Comparison of ENCODE assay signal across 9 cellular contexts in the genomic region with DNA sequence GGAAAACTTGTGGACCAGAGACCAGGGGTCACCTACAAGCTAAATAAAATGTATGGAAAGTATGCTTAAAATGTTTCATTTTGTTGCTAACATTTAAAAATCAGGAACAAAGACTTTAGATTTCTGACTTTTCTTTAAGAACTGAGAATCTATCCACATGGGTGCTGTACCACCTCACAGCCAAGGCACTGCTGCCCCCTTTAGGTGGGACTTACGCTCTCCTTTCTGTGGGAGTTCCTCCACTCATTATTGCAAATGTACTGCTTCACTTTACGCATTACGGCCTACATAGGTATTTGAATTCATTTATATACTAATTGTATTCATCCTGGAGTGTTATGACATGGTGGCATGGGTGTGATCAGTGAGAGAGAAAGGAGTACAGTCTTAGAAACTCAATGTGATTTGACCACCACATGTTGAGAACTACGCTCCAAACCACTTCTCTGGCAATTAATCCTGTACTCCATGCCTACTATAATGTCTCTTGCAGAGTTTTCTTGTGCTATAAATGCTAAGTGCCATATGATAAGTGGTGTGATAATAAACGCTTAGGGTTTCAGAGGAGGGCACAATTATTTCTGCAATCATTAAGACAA. TPM values are rescaled to one million over a fixed set of nuclear protein-coding genes. Genes with fewer than 3 reads are reported as not detected.
DNase-seq lines count a peak whose midpoint lies in the region; ATAC-seq and TF ChIP-seq lines count a peak whose summit lies in the region.
"Had no signal": no experiment of that assay in that cellular context is flagged by ENCODE, and none has a peak within 500 bp of the region (broad histone marks: within the 10 kb centered on the region; RNA-seq: fewer than 3 reads in every experiment).

No MANE protein-coding gene starts in this region.

- ATAC-seq in GM21515 (IDR thresholded peaks at IDR 0.05; ENCODE audit: unreplicated experiment) (peak; percentile 73), psoas muscle (no peak)

- H3K36me3 ChIP-seq in psoas muscle (ENCODE audit: insufficient read depth in 1 of 2, low read depth in 1 of 2): no peaks in the 10 kb centered on the region

- TF ChIP-seq CTCF in psoas muscle (IDR thresholded peaks at IDR 0.05): peak; percentile 54

- no peaks in the 10 kb centered on the region for H3K9me3 Mint-ChIP-seq in activated CD4-positive, alpha-beta memory T cell treated with anti-CD3 and anti-CD28 coated beads, Interleukin-2, amount 10 ng/mL, durations not matched to agents 7 days and 5 days

- no peaks in the 10 kb centered on the region for H3K4me1 Mint-ChIP-seq in activated CD4-positive, alpha-beta memory T cell treated with anti-CD3 and anti-CD28 coated beads, Interleukin-2, amount 10 ng/mL, durations not matched to agents 7 days and 5 days

- no peak overlapping the region for H3K4me3 Mint-ChIP-seq in activated CD4-positive, alpha-beta memory T cell treated with anti-CD3 and anti-CD28 coated beads, Interleukin-2, amount 10 ng/mL, durations not matched to agents 7 days and 5 days
- H3K4me3 Mint-ChIP-seq: activated naive CD8-positive, alpha-beta T cell had no signal

- H3K27ac Mint-ChIP-seq in activated CD4-positive, alpha-beta memory T cell treated with anti-CD3 and anti-CD28 coated beads, Interleukin-2, amount 10 ng/mL, durations not matched to agents 7 days and 5 days: no peak overlapping the region
- H3K27ac Mint-ChIP-seq: activated naive CD8-positive, alpha-beta T cell had no signal

- H3K4me3 ChIP-seq in psoas muscle: no peak overlapping the region

- 63 to 74% (median 71%) methylated on average over 5 of the region's 5 CpGs for WGBS in psoas muscle, 3 donors

- peak; percentile 0 for DNase-seq in DMS79 (lab: John Stamatoyannopoulos, UW)
- DNase-seq in NCI-H146 (lab: John Stamatoyannopoulos, UW): peak; percentile 5
- peak; percentile 37 for DNase-seq in activated CD4-positive, alpha-beta memory T cell treated with anti-CD3 and anti-CD28 coated beads, Interleukin-2, amount 10 ng/mL, durations not matched to agents 7 days and 5 days
- peak; percentile 49 for DNase-seq in fibroblast of peridontal ligament (ENCODE audit: extremely low read depth)
- DNase-seq in psoas muscle: peak in 1 of 2 donors; percentile 56
- DNase-seq in epidermal melanocyte (ENCODE audit: insufficient read length, low spot score): no peak
- no peak for DNase-seq in mesenteric fat pad (ENCODE audit: low spot score)

- no peak overlapping the region for H3K27ac ChIP-seq in psoas muscle

- H3K27me3 ChIP-seq in psoas muscle (ENCODE audit: insufficient read depth in 3 of 3, low read length in 2 of 3): no peaks in the 10 kb centered on the region

- CTCF ChIA-PET in activated CD4-positive, alpha-beta memory T cell treated with anti-CD3 and anti-CD28 coated beads, Interleukin-2, amount 10 ng/mL, durations not matched to agents 7 days and 5 days (lab: Charles Lee): interaction anchor here (0.6 kb wide), 1 partner anchor 418 kb away, joined by 3 read pairs; no protein-coding TSS in a partner anchor

- peaks cover 12% of the 10 kb centered on the region for H3K27me3 Mint-ChIP-seq in activated CD4-positive, alpha-beta memory T cell treated with anti-CD3 and anti-CD28 coated beads, Interleukin-2, amount 10 ng/mL, durations not matched to agents 7 days and 5 days

- POLR2A ChIA-PET in activated CD4-positive, alpha-beta memory T cell treated with anti-CD3 and anti-CD28 coated beads, Interleukin-2, amount 10 ng/mL, durations not matched to agents 7 days and 5 days (lab: Charles Lee): no interaction called here

- H3K36me3 Mint-ChIP-seq in activated CD4-positive, alpha-beta memory T cell treated with anti-CD3 and anti-CD28 coated beads, Interleukin-2, amount 10 ng/mL, durations not matched to agents 7 days and 5 days (ENCODE audit: low read depth): no peaks in the 10 kb centered on the region
- H3K36me3 Mint-ChIP-seq: activated naive CD8-positive, alpha-beta T cell had no signal

- intact Hi-C loops in psoas muscle (cut with DNase I): no loop called here

- no peaks in the 10 kb centered on the region for H3K9me3 ChIP-seq in psoas muscle

- H3K4me1 ChIP-seq in psoas muscle: no peaks in the 10 kb centered on the region

RNA-seq across cellular contexts. Expression of gene CETN3, which starts 24.7 kb away (rescaled TPM):
- 10 to 100 TPM; 33.4 to 34.7 TPM for total RNA-seq in activated CD4-positive, alpha-beta memory T cell treated with anti-CD3 and anti-CD28 coated beads, Interleukin-2, amount 10 ng/mL, durations not matched to agents 7 days and 5 days
- total RNA-seq in psoas muscle: 10 to 100 TPM in 2 of 4 donors, 1 to 10 TPM in 2; 6.2 to 11.1 (median 9.8) TPM
- 10 to 100 TPM in 2 of 3 donors, 1 to 10 TPM in 1; 9.9 to 11.2 (median 11.0) TPM for polyA plus RNA-seq in psoas muscle
- 9.8 TPM for total RNA-seq in mesenteric fat pad

RNA-seq across cellular contexts. Expression of gene MBLAC2, which starts 40.4 kb away (rescaled TPM):
- 1 to 10 TPM; 3.9 to 4.9 TPM for total RNA-seq in activated CD4-positive, alpha-beta memory T cell treated with anti-CD3 and anti-CD28 coated beads, Interleukin-2, amount 10 ng/mL, durations not matched to agents 7 days and 5 days
- total RNA-seq in psoas muscle (1 to 10 TPM; 2.2 to 2.9 (median 2.6) TPM), mesenteric fat pad (3.7 TPM)
- polyA plus RNA-seq in psoas muscle: 1 to 10 TPM; 1.2 to 4.1 (median 1.8) TPM

RNA-seq across cellular contexts. Expression of gene POLR3G, which starts 40.4 kb away (rescaled TPM):
- total RNA-seq in activated CD4-positive, alpha-beta memory T cell treated with anti-CD3 and anti-CD28 coated beads, Interleukin-2, amount 10 ng/mL, durations not matched to agents 7 days and 5 days: 1 to 10 TPM; 2.8 to 4.2 TPM
- total RNA-seq in psoas muscle: 1 to 10 TPM; 1.0 to 1.9 (median 1.7) TPM
- polyA plus RNA-seq in psoas muscle: 1 to 10 TPM; 1.1 to 4.9 (median 4.1) TPM
- total RNA-seq in mesenteric fat pad: 1.7 TPM

Comparison
In these comparisons a context has a peak if more than half of its experiments do, and no peak if none do; other contexts are left out.
1. DNase-seq: peak in DMS79 (single experiment), NCI-H146 (single experiment), activated CD4-positive, alpha-beta memory T cell treated with anti-CD3 and anti-CD28 coated beads, Interleukin-2, amount 10 ng/mL, durations not matched to agents 7 days and 5 days (single experiment) and fibroblast of peridontal ligament (single experiment); none in epidermal melanocyte (single experiment) and mesenteric fat pad (single experiment).